Comparison of ENCODE assay signal across 1 cellular context in genomic region chr3:184176377-184177330, GRCh38.
TF ChIP-seq lines count a peak whose summit lies in the region.

No MANE protein-coding gene starts in this region.

TF ChIP-seq in WTC11, 78 proteins besides CTCF, POLR2A, EP300 and RAD21 (continued from another document):
- TF ChIP-seq, protein P1, sequence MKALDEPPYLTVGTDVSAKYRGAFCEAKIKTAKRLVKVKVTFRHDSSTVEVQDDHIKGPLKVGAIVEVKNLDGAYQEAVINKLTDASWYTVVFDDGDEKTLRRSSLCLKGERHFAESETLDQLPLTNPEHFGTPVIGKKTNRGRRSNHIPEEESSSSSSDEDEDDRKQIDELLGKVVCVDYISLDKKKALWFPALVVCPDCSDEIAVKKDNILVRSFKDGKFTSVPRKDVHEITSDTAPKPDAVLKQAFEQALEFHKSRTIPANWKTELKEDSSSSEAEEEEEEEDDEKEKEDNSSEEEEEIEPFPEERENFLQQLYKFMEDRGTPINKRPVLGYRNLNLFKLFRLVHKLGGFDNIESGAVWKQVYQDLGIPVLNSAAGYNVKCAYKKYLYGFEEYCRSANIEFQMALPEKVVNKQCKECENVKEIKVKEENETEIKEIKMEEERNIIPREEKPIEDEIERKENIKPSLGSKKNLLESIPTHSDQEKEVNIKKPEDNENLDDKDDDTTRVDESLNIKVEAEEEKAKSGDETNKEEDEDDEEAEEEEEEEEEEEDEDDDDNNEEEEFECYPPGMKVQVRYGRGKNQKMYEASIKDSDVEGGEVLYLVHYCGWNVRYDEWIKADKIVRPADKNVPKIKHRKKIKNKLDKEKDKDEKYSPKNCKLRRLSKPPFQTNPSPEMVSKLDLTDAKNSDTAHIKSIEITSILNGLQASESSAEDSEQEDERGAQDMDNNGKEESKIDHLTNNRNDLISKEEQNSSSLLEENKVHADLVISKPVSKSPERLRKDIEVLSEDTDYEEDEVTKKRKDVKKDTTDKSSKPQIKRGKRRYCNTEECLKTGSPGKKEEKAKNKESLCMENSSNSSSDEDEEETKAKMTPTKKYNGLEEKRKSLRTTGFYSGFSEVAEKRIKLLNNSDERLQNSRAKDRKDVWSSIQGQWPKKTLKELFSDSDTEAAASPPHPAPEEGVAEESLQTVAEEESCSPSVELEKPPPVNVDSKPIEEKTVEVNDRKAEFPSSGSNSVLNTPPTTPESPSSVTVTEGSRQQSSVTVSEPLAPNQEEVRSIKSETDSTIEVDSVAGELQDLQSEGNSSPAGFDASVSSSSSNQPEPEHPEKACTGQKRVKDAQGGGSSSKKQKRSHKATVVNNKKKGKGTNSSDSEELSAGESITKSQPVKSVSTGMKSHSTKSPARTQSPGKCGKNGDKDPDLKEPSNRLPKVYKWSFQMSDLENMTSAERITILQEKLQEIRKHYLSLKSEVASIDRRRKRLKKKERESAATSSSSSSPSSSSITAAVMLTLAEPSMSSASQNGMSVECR (CRISPR knock-in tag; IDR thresholded peaks at IDR 0.05; ENCODE audit: borderline replicate concordance): 0 out of 2 replicates have a peak, but pooled peaks have one; percentile 41
- peak; percentile 87; the same call in 1 of the 2 replicates for TF ChIP-seq TEAD1 (CRISPR knock-in tag; IDR thresholded peaks at IDR 0.05)
